In the genomic region with DNA sequence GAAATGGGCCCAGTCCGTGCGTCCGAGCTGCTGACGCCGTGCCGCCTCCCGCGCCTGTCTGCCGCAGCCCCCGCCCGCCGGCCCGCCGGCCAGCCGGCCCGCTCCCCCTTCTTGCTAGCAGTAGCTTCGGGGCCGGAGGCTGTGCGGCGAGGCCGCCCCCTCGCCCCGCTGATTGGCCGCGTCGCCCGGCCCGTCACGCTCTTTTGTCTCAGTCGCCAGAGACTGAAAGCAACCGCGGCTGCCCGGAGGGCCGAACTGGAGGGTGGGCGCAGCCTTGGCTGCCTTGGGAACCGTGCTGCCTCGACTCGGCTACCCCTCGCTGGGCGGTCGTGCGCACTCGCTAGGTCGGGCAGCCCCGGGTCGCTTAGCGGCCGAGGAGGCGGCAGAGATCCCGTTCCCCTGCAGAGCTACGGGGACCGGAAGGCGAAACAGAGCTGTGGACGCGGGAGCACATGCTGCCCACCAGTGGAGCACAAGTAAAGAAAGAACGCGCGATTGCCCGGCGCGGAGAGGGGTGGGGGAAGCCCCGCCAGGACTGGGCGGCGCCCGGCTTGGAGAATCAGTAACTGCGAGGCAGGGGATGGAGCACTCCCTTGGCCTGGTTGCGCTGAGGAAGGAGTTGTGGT, we compare ENCODE assay signal across 8 cellular contexts. TPM values are rescaled to one million over a fixed set of nuclear protein-coding genes. Genes with fewer than 3 reads are reported as not detected.
DNase-seq lines count a peak whose midpoint lies in the region; ATAC-seq, FAIRE-seq and TF ChIP-seq lines count a peak whose summit lies in the region.

A gene (plus strand): TSS at position 198 of the 626 bp plus-strand sequence. CDS start 1,589 bp downstream, outside the sequence.

- no peak for FAIRE-seq in frontal cortex (lab: Jason Lieb, UNC)

- H3K27ac ChIP-seq in OCI-LY3 (ENCODE audit: low read length): no peak within 1 kb of the TSS

- peaks cover 85% of the 10 kb centered on the region for H3K27me3 Mint-ChIP-seq in Calu3 (ENCODE audit: unreplicated experiment)
- H3K27me3 Mint-ChIP-seq in neural crest cell (ENCODE audit: low read depth): no peaks in the 10 kb centered on the region

- CTCF ChIA-PET in Calu3 (lab: Charles Lee): interaction anchor here (0.7 to 1.3 kb wide), 4 partner anchors 15 to 281 kb away, joined by 3 to 14 read pairs (median 4); a partner anchor contains a TSS

- H3K4me3 Mint-ChIP-seq in Calu3 (ENCODE audit: low read depth, unreplicated experiment) (peak within 1 kb of the TSS; percentile 94), neural crest cell (peak within 1 kb of the TSS; percentile 94)

- H3K27ac Mint-ChIP-seq in Calu3 (ENCODE audit: unreplicated experiment) (no peak within 1 kb of the TSS), neural crest cell (ENCODE audit: unreplicated experiment) (peak within 1 kb of the TSS; percentile 98)

- DNase-seq in Calu3: peak; percentile 30
- peak; percentile 22 for DNase-seq in activated gamma-delta T cell treated with anti-CD3 and anti-CD28 coated beads, Interleukin-2, amount 50 U/mL, for 16 hours (ENCODE audit: low read depth)
- peak; percentile 62 to 72 for DNase-seq in frontal cortex (ENCODE audit: low spot score in 2 of 2)
- DNase-seq in neural crest cell (ENCODE audit: low read depth, low spot score): peak; percentile 64
- no peak for DNase-seq in RKO (ENCODE audit: low spot score)

- H2AFZ ChIP-seq in OCI-LY3 (ENCODE audit: low read depth, low read length): peak within 1 kb of the TSS; percentile 47

- H3K9me3 ChIP-seq in OCI-LY3 (ENCODE audit: insufficient read depth, low read length): no peaks in the 10 kb centered on the region

- peak within 1 kb of the TSS; percentile 82 for H3K4me3 ChIP-seq in OCI-LY3 (ENCODE audit: low read length)

- no peaks in the 10 kb centered on the region for H3K9me3 Mint-ChIP-seq in Calu3 (ENCODE audit: low read depth, unreplicated experiment)
- H3K9me3 Mint-ChIP-seq in neural crest cell: no peaks in the 10 kb centered on the region

- ATAC-seq in GM19463 (IDR thresholded peaks at IDR 0.05; ENCODE audit: unreplicated experiment) (peak; percentile 67), HG03521 (IDR thresholded peaks at IDR 0.05; ENCODE audit: unreplicated experiment) (peak; percentile 64)

- H3K36me3 Mint-ChIP-seq in Calu3 (ENCODE audit: insufficient read depth, unreplicated experiment): peaks cover 6% of the 10 kb centered on the region
- H3K36me3 Mint-ChIP-seq in neural crest cell (ENCODE audit: low read depth): no peaks in the 10 kb centered on the region

- TF ChIP-seq CTCF in Calu3 (IDR thresholded peaks at IDR 0.05; ENCODE audit: unreplicated experiment): no peak
- TF ChIP-seq CTCF in OCI-LY3 (IDR thresholded peaks at IDR 0.05; ENCODE audit: low read depth, low read length): no peak
- no peak for TF ChIP-seq CTCF in neural crest cell (conservative IDR thresholded peaks at IDR 0.05)

- H4K20me1 ChIP-seq in OCI-LY3 (ENCODE audit: insufficient read depth, low read length): no peaks in the 10 kb centered on the region

- peaks cover 19% of the 10 kb centered on the region for H3K4me1 ChIP-seq in OCI-LY3 (ENCODE audit: low read length)

- H3K79me2 ChIP-seq in OCI-LY3 (ENCODE audit: low read length): no peaks in the 10 kb centered on the region

- H3K4me1 Mint-ChIP-seq in Calu3 (ENCODE audit: low read depth, unreplicated experiment): no peaks in the 10 kb centered on the region
- H3K4me1 Mint-ChIP-seq in neural crest cell: peaks cover 31% of the 10 kb centered on the region

- peak within 1 kb of the TSS; percentile 98 for H3K4me2 ChIP-seq in OCI-LY3 (ENCODE audit: low read length)

- no peaks in the 10 kb centered on the region for H3K27me3 ChIP-seq in OCI-LY3 (ENCODE audit: low read depth, low read length)

- intact Hi-C loops in Calu3 (cut with micrococcal nuclease; ENCODE audit: unreplicated experiment): loop anchor here (2.0 to 5.0 kb wide), 2 partner anchors 14 to 265 kb away; no protein-coding TSS in a partner anchor

- BruUV-seq in Calu3 (replicated peaks; lab: Mats Ljungman, UMichigan): no TSS peak

- H3K9ac ChIP-seq in OCI-LY3 (ENCODE audit: low read length): peak within 1 kb of the TSS; percentile 63

- H3K36me3 ChIP-seq in OCI-LY3 (replicated peaks; ENCODE audit: low read depth, low read length): no peaks in the 10 kb centered on the region

RNA-seq across cellular contexts. Expression of the gene that starts here (rescaled TPM):
- total RNA-seq in Calu3 (2022): 0.52 and 0.61 TPM in 2 replicates
- 10.2 TPM for total RNA-seq in frontal cortex
- 8.7 and 9.3 TPM in 2 replicates for total RNA-seq in neural crest cell

Comparison
In these comparisons a context has a peak if more than half of its experiments do, and no peak if none do; other contexts are left out.
1. Peak in DNase-seq in Calu3; RNA of the gene not detected or under 1 TPM.